ENCODE assay signal across 18 cellular contexts in genomic region chr16:74186589-74186988, GRCh38.
DNase-seq lines count a peak whose midpoint lies in the region; ATAC-seq and TF ChIP-seq lines count a peak whose summit lies in the region.
"Had no signal": no experiment of that assay in that cellular context is flagged by ENCODE, and none has a peak within 500 bp of the region (broad histone marks: within the 10 kb centered on the region; RNA-seq: fewer than 3 reads in every experiment).

No MANE protein-coding gene starts in this region.

- no peak for ATAC-seq in GM18502 (IDR thresholded peaks at IDR 0.05; ENCODE audit: poor library complexity, unreplicated experiment)
- ATAC-seq: activated CD8-positive, alpha-beta memory T cell treated with anti-CD3 and anti-CD28 coated beads, Interleukin-2, amount 10 ng/mL, durations not matched to agents 7 days and 5 days; HCT116; right cardiac atrium; T-cell; WTC11 had no signal

- DNase-seq in AG04450 (ENCODE audit: low read depth, low spot score), result peak; percentile 6
- peak; percentile 14 for DNase-seq in NCI-H1105 (lab: John Stamatoyannopoulos, UW)
- DNase-seq in NCI-H524 treated with DMSO at 0.1 percent for 48 hours (lab: John Stamatoyannopoulos, UW), result peak; percentile 62
- peak; percentile 83 for DNase-seq in fibroblast of mammary gland (ENCODE audit: low read depth)
- no peak for DNase-seq in ecto neural progenitor cell (ENCODE audit: low spot score)
- DNase-seq in DMS114 treated with DMSO at 0.1 percent for 48 hours (lab: John Stamatoyannopoulos, UW; ENCODE audit: unreplicated experiment), result no peak
- no peak for DNase-seq in stimulated activated CD4-positive, alpha-beta T cell treated with anti-CD3 and anti-CD28 coated beads, Interleukin-4, amount 100 ng/mL, for 24 hours
- DNase-seq: activated CD8-positive, alpha-beta memory T cell treated with anti-CD3 and anti-CD28 coated beads, Interleukin-2, amount 10 ng/mL, durations not matched to agents 7 days and 5 days; activated naive CD4-positive, alpha-beta T cell treated with Interleukin-2 at 50 U/mL for 16 hours; Karpas-422; PC-9; right cardiac atrium; stimulated activated CD4-positive, alpha-beta T cell treated with anti-CD3 and anti-CD28 coated beads, Interleukin-4, amount 100 ng/mL, for 4 hours; T-cell had no signal

- TF ChIP-seq CTCF in AG04450 (IDR thresholded peaks at IDR 0.05; ENCODE audit: low read depth, low read length) (no peak), fibroblast of mammary gland (conservative IDR thresholded peaks at IDR 0.05; ENCODE audit: control insufficient read depth, insufficient read depth, low read depth, low read length) (no peak)

- H3K4me3 ChIP-seq in AG04450 (ENCODE audit: low read depth, low read length) (no peak overlapping the region), fibroblast of mammary gland (ENCODE audit: control insufficient read depth, low read depth, low read length) (no peak overlapping the region)
- H3K4me3 ChIP-seq: PC-9 had no signal

- H3K27ac ChIP-seq in AG04450 (ENCODE audit: low read depth, low read length), result no peak overlapping the region
- H3K27ac ChIP-seq: HL-60, PC-9 had no signal

- no peaks in the 10 kb centered on the region for H3K9me3 ChIP-seq in AG04450 (ENCODE audit: control insufficient read depth, insufficient read depth, low read length)

- no peaks in the 10 kb centered on the region for H3K27me3 ChIP-seq in AG04450 (ENCODE audit: control insufficient read depth, insufficient read depth, low read length)

- POLR2A ChIA-PET in AG04450 (lab: Yijun Ruan, JAX), result no interaction called here

- CTCF ChIA-PET in AG04450 (lab: Charles Lee), result interaction anchor here (1.4 kb wide), 1 partner anchor 40 kb away, joined by 3 read pairs; no protein-coding TSS in a partner anchor

Comparison
In these comparisons a context has a peak if more than half of its experiments do, and no peak if none do; other contexts are left out.
1. DNase-seq: peak in AG04450 (single experiment), NCI-H1105 (single experiment), NCI-H524 treated with DMSO at 0.1 percent for 48 hours (single experiment) and fibroblast of mammary gland (single experiment); none in ecto neural progenitor cell (single experiment), DMS114 treated with DMSO at 0.1 percent for 48 hours (single experiment) and stimulated activated CD4-positive, alpha-beta T cell treated with anti-CD3 and anti-CD28 coated beads, Interleukin-4, amount 100 ng/mL, for 24 hours (single experiment).